23 cellular contexts compared by ENCODE assay signal in genomic region chr9:100938507-100938906, GRCh38.
DNase-seq lines count a peak whose midpoint lies in the region; ATAC-seq, FAIRE-seq and TF ChIP-seq lines count a peak whose summit lies in the region.
"Had no signal": no experiment of that assay in that cellular context is flagged by ENCODE, and none has a peak within 500 bp of the region (broad histone marks: within the 10 kb centered on the region; RNA-seq: fewer than 3 reads in every experiment).

No MANE protein-coding gene starts in this region.

- intact Hi-C loops in HepG2 (cut with micrococcal nuclease; ENCODE audit: unreplicated experiment) (no loop called here), right lobe of liver (cut with DNase I) (no loop called here), dorsolateral prefrontal cortex (cut with DNase I) (no loop called here), prostate gland (cut with DNase I) (no loop called here)

- ATAC-seq in HepG2 (peak; percentile 63), right lobe of liver (no peak)
- ATAC-seq: A549 had no signal

- H3K4me1 ChIP-seq in HepG2 (ENCODE audit: insufficient read depth, low read length) (no peaks in the 10 kb centered on the region), right lobe of liver (no peaks in the 10 kb centered on the region), prostate gland (replicated peaks) (no peaks in the 10 kb centered on the region)
- H3K4me1 ChIP-seq: A549, Caco-2 had no signal

- no TSS peak for BruUV-seq in HepG2 (replicated peaks; lab: Mats Ljungman, UMichigan)

- H2AFZ ChIP-seq in HepG2 (ENCODE audit: low read length), result no peak overlapping the region

- no peak for TF ChIP-seq RAD21 in HepG2 (CRISPR knock-in tag; IDR thresholded peaks at IDR 0.05)

- H3K9ac ChIP-seq in HepG2 (ENCODE audit: insufficient read depth, low read depth, low read length), result no peak overlapping the region

- TF ChIP-seq EP300 in HepG2 (IDR thresholded peaks at IDR 0.05; ENCODE audit: low read depth in 2 of 2, low read length in 2 of 2), result no peak
- no peak for TF ChIP-seq EP300 in HepG2 (CRISPR knock-in tag; IDR thresholded peaks at IDR 0.05; ENCODE audit: borderline replicate concordance)

- H3K4me3 ChIP-seq in HepG2 (replicated peaks in 1 of 3; ENCODE audit: insufficient read depth in 1 of 3, low read depth in 2 of 3, low read length in 3 of 3), result no peak overlapping the region
- H3K4me3 ChIP-seq in right lobe of liver, result no peak overlapping the region
- no peak overlapping the region for H3K4me3 ChIP-seq in dorsolateral prefrontal cortex
- H3K4me3 ChIP-seq in prostate gland, result no peak overlapping the region
- H3K4me3 ChIP-seq: A549 had no signal

- POLR2A ChIA-PET in HepG2 (lab: Yijun Ruan, JAX), result no interaction called here

- H3K9me3 ChIP-seq in HepG2 (ENCODE audit: low read length) (no peaks in the 10 kb centered on the region), right lobe of liver (no peaks in the 10 kb centered on the region), prostate gland (no peaks in the 10 kb centered on the region)
- H3K9me3 ChIP-seq: A549, Caco-2 had no signal

- H3K27me3 ChIP-seq in HepG2 (ENCODE audit: control insufficient read depth in 1 of 2, insufficient read depth in 2 of 2, low read length in 2 of 2), result no peaks in the 10 kb centered on the region
- H3K27me3 ChIP-seq in right lobe of liver, result no peaks in the 10 kb centered on the region
- H3K27me3 ChIP-seq in dorsolateral prefrontal cortex, result no peaks in the 10 kb centered on the region
- H3K27me3 ChIP-seq in prostate gland (replicated peaks; ENCODE audit: insufficient read depth), result no peaks in the 10 kb centered on the region

- no peak overlapping the region for H3K4me2 ChIP-seq in HepG2 (ENCODE audit: low read depth, low read length)
- H3K4me2 ChIP-seq: A549 had no signal

- TF ChIP-seq POLR2A in HepG2 (IDR thresholded peaks at IDR 0.05; ENCODE audit: insufficient read depth in 1 of 2, low read depth in 2 of 2, low read length in 2 of 2) (no peak), right lobe of liver (IDR thresholded peaks at IDR 0.05) (no peak), prostate gland (IDR thresholded peaks at IDR 0.05) (no peak)

- in situ Hi-C loops in HepG2 (cut with HindIII; ENCODE audit: extremely low pct_ligation_motif_present, low pct_unique_long_range_greater_than_20kb), result no loop called here

- no peak for FAIRE-seq in HepG2 (lab: Jason Lieb, UNC)
- FAIRE-seq: A549, D721Med, G401.6, GM12891, GM19239 had no signal

- H3K27ac ChIP-seq in HepG2 (ENCODE audit: extremely low read length, insufficient read depth, low read length) (no peak overlapping the region), right lobe of liver (no peak overlapping the region), dorsolateral prefrontal cortex (no peak overlapping the region), prostate gland (no peak overlapping the region)
- H3K27ac ChIP-seq: 22Rv1, A549 had no signal

- 0% methylated on average over 1 of the region's 1 CpG for WGBS in HepG2 (ENCODE audit: low lambda C conversion rate)
- no CpG with 5 or more reads among the region's 1 CpG for WGBS in right lobe of liver (ENCODE audit: insufficient coverage, low coverage, low lambda C conversion rate, missing lambda C conversion rate)
- 100% methylated on average over 1 of the region's 1 CpG for WGBS in prostate gland

- no peaks in the 10 kb centered on the region for H4K20me1 ChIP-seq in HepG2 (ENCODE audit: insufficient read depth, low read length)

- H3K36me3 ChIP-seq in HepG2 (replicated peaks in 1 of 2; ENCODE audit: control insufficient read depth in 1 of 2, insufficient read depth in 2 of 2, low read length in 2 of 2), result no peaks in the 10 kb centered on the region
- no peaks in the 10 kb centered on the region for H3K36me3 ChIP-seq in right lobe of liver
- no peaks in the 10 kb centered on the region for H3K36me3 ChIP-seq in prostate gland

- no peaks in the 10 kb centered on the region for H3K79me2 ChIP-seq in HepG2 (ENCODE audit: insufficient read depth, low read length)

- DNase-seq in HepG2 (ENCODE audit: low spot score) (no peak), right lobe of liver (no peak), DMS53 treated with DMSO at 0.1 percent for 48 hours (lab: John Stamatoyannopoulos, UW; ENCODE audit: unreplicated experiment) (peak; percentile 24), kidney tubule cell (ENCODE audit: low spot score) (peak; percentile 85), renal cortical epithelial cell (ENCODE audit: low read depth) (peak; percentile 22), SW 1271 (lab: John Stamatoyannopoulos, UW) (no peak), dorsolateral prefrontal cortex (no peak), prostate gland (ENCODE audit: low spot score) (no peak)
- DNase-seq: AML-193; C1 segment of cervical spinal cord; Caco-2; Calu3; CD4-positive, alpha-beta memory T cell; CD4-positive, CD25-positive, alpha-beta regulatory T cell; CD8-positive, alpha-beta memory T cell; DMS79 treated with DMSO at 0.1 percent for 48 hours; GF-D8 had no signal

- TF ChIP-seq CTCF in HepG2 (CRISPR knock-in tag; IDR thresholded peaks at IDR 0.05), result no peak
- no peak for TF ChIP-seq CTCF in right lobe of liver (IDR thresholded peaks at IDR 0.05)
- TF ChIP-seq CTCF in dorsolateral prefrontal cortex (IDR thresholded peaks at IDR 0.05 in 54 of 56, conservative IDR thresholded peaks at IDR 0.05 in 2 of 56; ENCODE audit: low read depth in 1 of 56, partially characterized antibody in 56 of 56), result no peak
- TF ChIP-seq CTCF in prostate gland (IDR thresholded peaks at IDR 0.05), result no peak

- CTCF ChIA-PET in HepG2 (lab: Yijun Ruan, JAX; ENCODE audit: low intra/inter-chr PET ratio, low total read pairs), result no interaction called here

TF ChIP-seq in HepG2, 621 proteins besides CTCF, POLR2A, EP300 and RAD21:
- TF ChIP-seq DPF2 (CRISPR knock-in tag; IDR thresholded peaks at IDR 0.05; ENCODE audit: borderline replicate concordance, low read depth), result no peak
- no peak for TF ChIP-seq POLR2AphosphoS5 (IDR thresholded peaks at IDR 0.05; ENCODE audit: low read depth, low read length)
- no peak for TF ChIP-seq ZNF614 (CRISPR knock-in tag; IDR thresholded peaks at IDR 0.05; ENCODE audit: borderline replicate concordance)
- TF ChIP-seq ZBTB49 (CRISPR knock-in tag; IDR thresholded peaks at IDR 0.05; ENCODE audit: borderline replicate concordance), result no peak
- no peak for TF ChIP-seq NCOA2 (CRISPR knock-in tag; IDR thresholded peaks at IDR 0.05)
- TF ChIP-seq SPEN (CRISPR knock-in tag; IDR thresholded peaks at IDR 0.05; ENCODE audit: low read depth), result no peak
- no peak for TF ChIP-seq MXD4 (CRISPR knock-in tag; IDR thresholded peaks at IDR 0.05)
- no peak for TF ChIP-seq IKZF5 (CRISPR knock-in tag; IDR thresholded peaks at IDR 0.05)
- TF ChIP-seq ELF1 (CRISPR knock-in tag; IDR thresholded peaks at IDR 0.05), result no peak
- no peak for TF ChIP-seq ZNF121 (CRISPR knock-in tag; IDR thresholded peaks at IDR 0.05)
- TF ChIP-seq HNRNPH1 (optimal IDR thresholded peaks at IDR 0.05; ENCODE audit: low read depth, low read length), result no peak
- TF ChIP-seq ZNF382 (CRISPR knock-in tag; IDR thresholded peaks at IDR 0.05; ENCODE audit: borderline replicate concordance), result no peak
- TF ChIP-seq ZNF713 (CRISPR knock-in tag; IDR thresholded peaks at IDR 0.05), result no peak
- no peak for TF ChIP-seq SOX13 (IDR thresholded peaks at IDR 0.05)
- TF ChIP-seq SOX13 (CRISPR knock-in tag; conservative IDR thresholded peaks at IDR 0.05 in 1 of 2, IDR thresholded peaks at IDR 0.05 in 1 of 2), result no peak
- no peak for TF ChIP-seq STAT6 (CRISPR knock-in tag; IDR thresholded peaks at IDR 0.05; ENCODE audit: borderline replicate concordance)

Comparison
In these comparisons a context has a peak if more than half of its experiments do, and no peak if none do; other contexts are left out.
1. DNase-seq: peak in DMS53 treated with DMSO at 0.1 percent for 48 hours (single experiment), kidney tubule cell (single experiment) and renal cortical epithelial cell (single experiment); none in HepG2 (single experiment), right lobe of liver (0 of 3), SW 1271 (0 of 2), dorsolateral prefrontal cortex (0 of 10) and prostate gland (single experiment).